ENCODE assay signal across 27 cellular contexts in genomic region chr2:213475433-213475832, GRCh38.
DNase-seq lines count a peak whose midpoint lies in the region; ATAC-seq and TF ChIP-seq lines count a peak whose summit lies in the region.
"Had no signal": no experiment of that assay in that cellular context is flagged by ENCODE, and none has a peak within 500 bp of the region (broad histone marks: within the 10 kb centered on the region; RNA-seq: fewer than 3 reads in every experiment).

No MANE protein-coding gene starts in this region.

- no peaks in the 10 kb centered on the region for H3K79me2 ChIP-seq in GM23248 (ENCODE audit: insufficient read depth)
- H3K79me2 ChIP-seq: hepatocyte had no signal

- H3K27me3 ChIP-seq in GM23248 (replicated peaks; ENCODE audit: insufficient read depth) (no peaks in the 10 kb centered on the region), thyroid gland (no peaks in the 10 kb centered on the region)
- H3K27me3 ChIP-seq: brain microvascular endothelial cell, hepatocyte, neutrophil, sigmoid colon, testis, uterus had no signal

- H3K9me3 ChIP-seq in GM23248 (ENCODE audit: low read depth) (no peaks in the 10 kb centered on the region), thyroid gland (no peaks in the 10 kb centered on the region)
- H3K9me3 ChIP-seq: neutrophil, testis, uterus had no signal

- no peaks in the 10 kb centered on the region for H3K9me2 ChIP-seq in GM23248 (ENCODE audit: insufficient read depth)

- no peak overlapping the region for H3K9ac ChIP-seq in GM23248

- no peak overlapping the region for H2AFZ ChIP-seq in GM23248
- H2AFZ ChIP-seq: hepatocyte had no signal

- peak; percentile 5 for DNase-seq in GM23248
- DNase-seq in Jurkat, Clone E6-1 (ENCODE audit: low read depth, low spot score): peak; percentile 19
- DNase-seq in astrocyte of the hippocampus (ENCODE audit: low read depth, low spot score): peak; percentile 11
- peak; percentile 3 for DNase-seq in fibroblast of villous mesenchyme (ENCODE audit: low read depth)
- DNase-seq in HT-29 (ENCODE audit: low spot score): no peak
- DNase-seq in thyroid gland: no peak
- no peak for DNase-seq in NOMO-1 treated with DMSO at 0.1 percent for 48 hours (lab: John Stamatoyannopoulos, UW; ENCODE audit: unreplicated experiment)
- DNase-seq: activated CD4-positive, alpha-beta T cell treated with anti-CD3 and anti-CD28 coated beads, Interleukin-2, amount 10 ng/mL, durations not matched to agents 7 days and 5 days; activated T-cell treated with anti-CD3 and anti-CD28 coated beads, Interleukin-2, amount 50 U/mL, for 48 hours; brain microvascular endothelial cell; C1 segment of cervical spinal cord; Caco-2; foreskin melanocyte; NCI-H2171 treated with DMSO at 0.1 percent for 48 hours; NCI-H510A treated with DMSO at 0.1 percent for 48 hours; NK-92 treated with Interleukin-12 subunit alpha and Interleukin-12 subunit beta, amount 100 ng/mL, for 24 hours; SHP77 treated with DMSO at 0.1 percent for 48 hours; sigmoid colon; stimulated activated naive CD4-positive, alpha-beta T cell treated with Interleukin-2 at 50 U/mL for 16 hours; testis; uterus had no signal

- H3K36me3 ChIP-seq in GM23248 (ENCODE audit: low read depth): no peaks in the 10 kb centered on the region
- H3K36me3 ChIP-seq in thyroid gland: no peaks in the 10 kb centered on the region
- H3K36me3 ChIP-seq: brain microvascular endothelial cell, neutrophil, sigmoid colon, uterus had no signal

- H3K4me1 ChIP-seq in GM23248 (ENCODE audit: insufficient read depth) (peaks cover 14% of the 10 kb centered on the region; the same call in 1 of the 2 replicates), thyroid gland (no peaks in the 10 kb centered on the region)
- H3K4me1 ChIP-seq: Caco-2, sigmoid colon, testis, uterus had no signal

- no peak overlapping the region for H3K4me2 ChIP-seq in GM23248 (ENCODE audit: unreplicated experiment)
- H3K4me2 ChIP-seq: hepatocyte had no signal

- H4K20me1 ChIP-seq in GM23248 (ENCODE audit: insufficient read depth): no peaks in the 10 kb centered on the region

- H3F3A ChIP-seq in GM23248 (ENCODE audit: insufficient read depth): peaks cover 11% of the 10 kb centered on the region; the same call in 1 of the 2 replicates

- no peak for ATAC-seq in HG03025 (IDR thresholded peaks at IDR 0.05; ENCODE audit: low FRiP score, unreplicated experiment)
- ATAC-seq: left lobe of liver, Panc1 had no signal

- TF ChIP-seq CTCF in fibroblast of villous mesenchyme (IDR thresholded peaks at IDR 0.05; ENCODE audit: insufficient read depth, low read depth, low read length): no peak
- TF ChIP-seq CTCF in thyroid gland (IDR thresholded peaks at IDR 0.05): no peak

- intact Hi-C loops in thyroid gland (cut with DNase I): no loop called here

- TF ChIP-seq POLR2A in thyroid gland (IDR thresholded peaks at IDR 0.05): no peak

- no peak overlapping the region for H3K27ac ChIP-seq in GM23248
- H3K27ac ChIP-seq in thyroid gland: no peak overlapping the region
- H3K27ac ChIP-seq: brain microvascular endothelial cell, epithelial cell of prostate, hepatocyte, neutrophil, sigmoid colon, testis, uterus had no signal

- no peak overlapping the region for H3K4me3 ChIP-seq in GM23248
- no peak overlapping the region for H3K4me3 ChIP-seq in Jurkat, Clone E6-1 (ENCODE audit: low read length)
- H3K4me3 ChIP-seq in fibroblast of villous mesenchyme (ENCODE audit: low read depth, low read length): no peak overlapping the region
- no peak overlapping the region for H3K4me3 ChIP-seq in thyroid gland (replicated peaks in 1 of 3)
- H3K4me3 ChIP-seq: hepatocyte, sigmoid colon, testis, uterus had no signal

- in situ Hi-C loops in GM23248 (cut with MboI): no loop called here

Comparison
In these comparisons a context has a peak if more than half of its experiments do, and no peak if none do; other contexts are left out.
1. DNase-seq: peak in GM23248 (single experiment), Jurkat, Clone E6-1 (single experiment), astrocyte of the hippocampus (single experiment) and fibroblast of villous mesenchyme (single experiment); none in HT-29 (single experiment), thyroid gland (0 of 2) and NOMO-1 treated with DMSO at 0.1 percent for 48 hours (single experiment).